Comparison of ENCODE assay signal across 23 cellular contexts in the genomic region with DNA sequence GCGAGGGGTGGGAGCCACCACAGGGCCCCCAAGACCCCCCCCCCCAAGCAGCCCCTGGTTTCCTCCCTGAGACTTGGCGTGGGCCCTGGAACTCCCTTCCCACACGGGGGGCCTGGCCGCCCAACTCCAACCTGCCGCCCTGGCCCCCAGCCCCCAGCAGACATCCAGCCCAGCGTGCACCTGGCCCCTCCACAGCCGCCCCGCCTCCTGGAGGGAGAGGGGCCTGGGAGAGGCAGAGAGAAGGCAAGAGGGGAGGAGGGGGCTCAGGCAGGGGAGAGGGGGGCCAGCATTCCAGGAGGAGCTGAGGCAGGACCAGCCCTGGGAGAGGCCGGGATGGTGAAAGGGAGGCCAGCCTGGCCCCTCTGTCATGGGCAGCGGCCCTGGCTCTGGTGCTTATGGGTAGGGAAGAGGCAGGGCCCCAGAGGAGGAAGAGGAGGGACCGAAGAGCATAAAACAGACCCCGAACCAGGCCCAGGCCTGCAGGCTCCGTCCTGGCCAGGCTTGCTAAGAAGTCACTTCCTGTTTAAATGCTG. TPM values are rescaled to one million over a fixed set of nuclear protein-coding genes. Genes with fewer than 3 reads are reported as not detected.
A peak's percentile ranks its signal among the peaks of the same experiment; 100 is the strongest.
DNase-seq lines count a peak whose midpoint lies in the region; ATAC-seq and TF ChIP-seq lines count a peak whose summit lies in the region.
"Had no signal": no experiment of that assay in that cellular context is flagged by ENCODE, and none has a peak within 500 bp of the region (broad histone marks: within the 10 kb centered on the region; RNA-seq: fewer than 3 reads in every experiment).

No MANE protein-coding gene starts in this region.

- H3K4me3 Mint-ChIP-seq in MCF 10A (ENCODE audit: unreplicated experiment) (no peak overlapping the region), nephron progenitor cell (no peak overlapping the region)
- H3K4me3 Mint-ChIP-seq: memory B cell, WTC11 had no signal

- H3K9me3 Mint-ChIP-seq in MCF 10A (ENCODE audit: unreplicated experiment): no peaks in the 10 kb centered on the region
- peaks cover 13% of the 10 kb centered on the region for H3K9me3 Mint-ChIP-seq in nephron progenitor cell
- H3K9me3 Mint-ChIP-seq: memory B cell had no signal

- H3K36me3 ChIP-seq in breast epithelium: peaks cover 16% of the 10 kb centered on the region
- H3K36me3 ChIP-seq in MG63: peaks cover 28% of the 10 kb centered on the region
- H3K36me3 ChIP-seq: colonic mucosa had no signal

- H3K27me3 ChIP-seq in breast epithelium (no peaks in the 10 kb centered on the region), dorsolateral prefrontal cortex (no peaks in the 10 kb centered on the region), MG63 (no peaks in the 10 kb centered on the region)
- H3K27me3 ChIP-seq: BLaER1 treated with 17β-estradiol and CSF1 and Interleukin-3, amounts not matched to agents 10 nM and 100 nM; brain microvascular endothelial cell; colonic mucosa had no signal

- H3K27ac Mint-ChIP-seq in MCF 10A (ENCODE audit: low read depth, unreplicated experiment) (no peak overlapping the region), nephron progenitor cell (no peak overlapping the region)
- H3K27ac Mint-ChIP-seq: memory B cell, WTC11 had no signal

- H3K4me3 ChIP-seq in breast epithelium (no peak overlapping the region), dorsolateral prefrontal cortex (no peak overlapping the region), MG63 (no peak overlapping the region)
- H3K4me3 ChIP-seq: BLaER1 treated with 17β-estradiol and CSF1 and Interleukin-3, amounts not matched to agents 10 nM and 100 nM; colonic mucosa had no signal

- CTCF ChIA-PET in MCF 10A (lab: Yijun Ruan, JAX): no interaction called here

- peaks cover 0 to 7% of the 10 kb centered on the region in 2 donors for H3K4me1 ChIP-seq in breast epithelium
- H3K4me1 ChIP-seq: colonic mucosa had no signal

- no peak for ATAC-seq in sciatic nerve
- ATAC-seq: WTC11 had no signal

- TF ChIP-seq CTCF in breast epithelium (IDR thresholded peaks at IDR 0.05): no peak
- no peak for TF ChIP-seq CTCF in MCF 10A (IDR thresholded peaks at IDR 0.05; ENCODE audit: unreplicated experiment)
- no peak for TF ChIP-seq CTCF in dorsolateral prefrontal cortex (IDR thresholded peaks at IDR 0.05 in 54 of 56, conservative IDR thresholded peaks at IDR 0.05 in 2 of 56; ENCODE audit: low read depth in 1 of 56, partially characterized antibody in 56 of 56)
- no peak for TF ChIP-seq CTCF in nephron progenitor cell (IDR thresholded peaks at IDR 0.05)

- H3K36me3 Mint-ChIP-seq in MCF 10A (ENCODE audit: insufficient read depth, unreplicated experiment) (peaks cover 68% of the 10 kb centered on the region), nephron progenitor cell (ENCODE audit: low read depth) (peaks cover 30% of the 10 kb centered on the region)

- TF ChIP-seq POLR2A in breast epithelium (IDR thresholded peaks at IDR 0.05): no peak

- BruUV-seq in MCF 10A (replicated peaks; lab: Mats Ljungman, UMichigan): no TSS peak

- H3K27me3 Mint-ChIP-seq in MCF 10A (ENCODE audit: insufficient read depth, unreplicated experiment) (no peaks in the 10 kb centered on the region), nephron progenitor cell (ENCODE audit: low read depth, poor library complexity) (no peaks in the 10 kb centered on the region)

- DNase-seq in breast epithelium (ENCODE audit: low spot score in 2 of 2): no peak
- DNase-seq in MCF 10A (ENCODE audit: unreplicated experiment): no peak
- no peak for DNase-seq in dorsolateral prefrontal cortex
- peak; percentile 57 for DNase-seq in sciatic nerve (ENCODE audit: low spot score)
- DNase-seq in MG63: no peak
- DNase-seq in nephron progenitor cell: no peak
- DNase-seq in NCI-H1436 (lab: John Stamatoyannopoulos, UW): no peak
- no peak for DNase-seq in OCI-M1 (lab: John Stamatoyannopoulos, UW)
- DNase-seq: activated CD4-positive, alpha-beta T cell treated with anti-CD3 and anti-CD28 coated beads, Interleukin-2, amount 50 U/mL, for 4 hours; activated effector memory CD4-positive, alpha-beta T cell treated with anti-CD3 and anti-CD28 coated beads, Interleukin-2, amount 50 U/mL, for 16 hours; Calu3; colonic mucosa; EL; left cardiac atrium; MM.1S; NCI-H146; NCI-H2171; NCI-H526 had no signal

- H3K27ac ChIP-seq in breast epithelium (peak overlapping the region; percentile 60 to 69), dorsolateral prefrontal cortex (peak overlapping the region in 49 of 59 donors; percentile 18 to 80 (median 61))
- H3K27ac ChIP-seq: BLaER1 treated with 17β-estradiol and CSF1 and Interleukin-3, amounts not matched to agents 10 nM and 100 nM; brain microvascular endothelial cell; colonic mucosa had no signal

- POLR2A ChIA-PET in MCF 10A (lab: Yijun Ruan, JAX): interaction anchor here (0.5 kb wide), 1 partner anchor 140 kb away, joined by 3 read pairs; a partner anchor contains a TSS

- H3K9me3 ChIP-seq in breast epithelium: no peaks in the 10 kb centered on the region
- H3K9me3 ChIP-seq in MG63: no peaks in the 10 kb centered on the region
- H3K9me3 ChIP-seq: BLaER1 treated with 17β-estradiol and CSF1 and Interleukin-3, amounts not matched to agents 10 nM and 100 nM; colonic mucosa had no signal

- intact Hi-C loops in breast epithelium (cut with DNase I; ENCODE audit: low total_unique reads): no loop called here
- intact Hi-C loops in MCF 10A (cut with micrococcal nuclease): no loop called here
- intact Hi-C loops in dorsolateral prefrontal cortex (cut with DNase I): no loop called here
- intact Hi-C loops in sciatic nerve (cut with DNase I): no loop called here

- H3K4me1 Mint-ChIP-seq in MCF 10A (ENCODE audit: insufficient read depth, unreplicated experiment) (no peaks in the 10 kb centered on the region), nephron progenitor cell (peaks cover 4% of the 10 kb centered on the region)
- H3K4me1 Mint-ChIP-seq: memory B cell had no signal

RNA-seq across cellular contexts. Expression of a gene that starts 16.7 kb away (rescaled TPM):
- 10 to 100 TPM in 1 of 3 donors, 1 to 10 TPM in 1, under 1 TPM in 1; 0.64 to 37.9 (median 7.5) TPM for total RNA-seq in breast epithelium
- not detected in 2 replicates for total RNA-seq in MCF 10A (2022)
- 10 to 100 TPM in 117 of 120 experiments, 1 to 10 TPM in 3; 5.0 to 52.7 (median 20.4) TPM for total RNA-seq in dorsolateral prefrontal cortex
- 64.0 TPM for total RNA-seq in sciatic nerve
- total RNA-seq in MG63 (2014; rRNA removed; shearing (Covaris generic); ENCODE audit: low replicate concordance): 1.4 and 2.2 TPM in 2 replicates
- total RNA-seq: H4 had no signal

RNA-seq across cellular contexts. Expression of a gene that starts 22.8 kb away (rescaled TPM):
- total RNA-seq in breast epithelium (10 to 100 TPM in 2 of 3 donors, 1 to 10 TPM in 1; 9.4 to 28.8 (median 22.8) TPM), MCF 10A (2022) (75.8 and 78.7 TPM in 2 replicates), dorsolateral prefrontal cortex (100 to 1,000 TPM; 135 to 968 (median 301) TPM), sciatic nerve (75.9 TPM)
- 13.6 and 52.0 TPM in 2 replicates for total RNA-seq in MG63 (2014; rRNA removed; shearing (Covaris generic); ENCODE audit: low replicate concordance)
